In genomic region chr2:46964835-46965560, GRCh38 we compare ENCODE assay signal across 13 cellular contexts. TPM values are rescaled to one million over a fixed set of nuclear protein-coding genes. Genes with fewer than 3 reads are reported as not detected.
DNase-seq lines count a peak whose midpoint lies in the region; ATAC-seq, FAIRE-seq and TF ChIP-seq lines count a peak whose summit lies in the region.
"Had no signal": no experiment of that assay in that cellular context is flagged by ENCODE, and none has a peak within 500 bp of the region (broad histone marks: within the 10 kb centered on the region; RNA-seq: fewer than 3 reads in every experiment).

No MANE protein-coding gene starts in this region.

- no peaks in the 10 kb centered on the region for H3K9me3 ChIP-seq in pancreas

- ATAC-seq in pancreas (peak; percentile 7 to 32 (median 30)), HG02973 (IDR thresholded peaks at IDR 0.05; ENCODE audit: unreplicated experiment) (no peak), GM18517 (IDR thresholded peaks at IDR 0.05; ENCODE audit: unreplicated experiment) (no peak), GM18498 (IDR thresholded peaks at IDR 0.05; ENCODE audit: unreplicated experiment) (no peak)

- H3K36me3 ChIP-seq in pancreas: peaks cover 0 to 4% (median 0%) of the 10 kb centered on the region in 3 donors

- no peak for FAIRE-seq in pancreas (lab: Jason Lieb, UNC)
- FAIRE-seq: colon had no signal

- no peaks in the 10 kb centered on the region for H3K27me3 ChIP-seq in pancreas

- no peak for TF ChIP-seq CTCF in pancreas (IDR thresholded peaks at IDR 0.05)

- peak overlapping the region in 1 of 4 donors; percentile 28 for H3K27ac ChIP-seq in pancreas

- no peak overlapping the region for H3K4me3 ChIP-seq in pancreas

- 71 to 73% methylated on average over 12 of the region's 12 CpGs for whole genome bisulfite sequencing in pancreas, 2 donors

- intact Hi-C loops in pancreas (cut with DNase I): no loop called here

- DNase-seq in AG20443 (ENCODE audit: low spot score) (peak; percentile 32), dermis blood vessel endothelial cell (peak; percentile 59), pancreas (peak in 1 of 6 donors; percentile 34), anterior cingulate cortex (lab: John Stamatoyannopoulos, UW) (no peak)
- DNase-seq: activated T-cell treated with anti-CD3 and anti-CD28 coated beads, Interleukin-2, amount 50 U/mL, for 1 hour; NCI-H2029; OCI-M1; right cardiac atrium had no signal

- peaks cover 15 to 48% (median 18%) of the 10 kb centered on the region in 3 donors for H3K4me1 ChIP-seq in pancreas

- TF ChIP-seq EP300 in Ishikawa (IDR thresholded peaks at IDR 0.05; ENCODE audit: borderline replicate concordance): no peak

- no peak for TF ChIP-seq RAD21 in Ishikawa (IDR thresholded peaks at IDR 0.05; ENCODE audit: low read depth)

TF ChIP-seq in Ishikawa, 13 proteins besides CTCF, POLR2A, EP300 and RAD21:
- TF ChIP-seq, protein P1, sequence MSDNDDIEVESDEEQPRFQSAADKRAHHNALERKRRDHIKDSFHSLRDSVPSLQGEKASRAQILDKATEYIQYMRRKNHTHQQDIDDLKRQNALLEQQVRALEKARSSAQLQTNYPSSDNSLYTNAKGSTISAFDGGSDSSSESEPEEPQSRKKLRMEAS (IDR thresholded peaks at IDR 0.05): peak; percentile 40; the same call in 1 of the 2 replicates
- no peak for TF ChIP-seq YY1 (IDR thresholded peaks at IDR 0.05; ENCODE audit: low read depth)
- TF ChIP-seq TEAD4 (IDR thresholded peaks at IDR 0.05): peak; percentile 78
- TF ChIP-seq REST (IDR thresholded peaks at IDR 0.05; ENCODE audit: low read depth): no peak
TF ChIP-seq in Ishikawa: peak in this region for 2.

RNA-seq across cellular contexts. Expression of gene TTC7A, which starts 24.0 kb away (rescaled TPM):
- total RNA-seq in dermis blood vessel endothelial cell (12.5 and 13.4 TPM in 2 replicates), pancreas (10 to 100 TPM; 14.4 to 23.7 (median 21.2) TPM)
- 10 to 100 TPM; 10.4 to 21.6 TPM for polyA plus RNA-seq in pancreas

RNA-seq across cellular contexts. Expression of gene MCFD2, which starts 49.4 kb away (rescaled TPM):
- 157 and 211 TPM in 2 replicates for total RNA-seq in dermis blood vessel endothelial cell
- total RNA-seq in pancreas: 100 to 1,000 TPM in 4 of 6 donors, 10 to 100 TPM in 2; 82.3 to 180 (median 107) TPM
- 10 to 100 TPM; 20.1 to 31.4 TPM for polyA plus RNA-seq in pancreas

Comparison
In these comparisons a context has a peak if more than half of its experiments do, and no peak if none do; other contexts are left out.
1. DNase-seq: peak in AG20443 (single experiment) and dermis blood vessel endothelial cell (single experiment); none in anterior cingulate cortex (0 of 58).
2. ATAC-seq: peak in pancreas (4 of 4); none in HG02973 (single experiment), GM18517 (single experiment) and GM18498 (single experiment).